ENCODE assay signal across 11 cellular contexts in the genomic region with DNA sequence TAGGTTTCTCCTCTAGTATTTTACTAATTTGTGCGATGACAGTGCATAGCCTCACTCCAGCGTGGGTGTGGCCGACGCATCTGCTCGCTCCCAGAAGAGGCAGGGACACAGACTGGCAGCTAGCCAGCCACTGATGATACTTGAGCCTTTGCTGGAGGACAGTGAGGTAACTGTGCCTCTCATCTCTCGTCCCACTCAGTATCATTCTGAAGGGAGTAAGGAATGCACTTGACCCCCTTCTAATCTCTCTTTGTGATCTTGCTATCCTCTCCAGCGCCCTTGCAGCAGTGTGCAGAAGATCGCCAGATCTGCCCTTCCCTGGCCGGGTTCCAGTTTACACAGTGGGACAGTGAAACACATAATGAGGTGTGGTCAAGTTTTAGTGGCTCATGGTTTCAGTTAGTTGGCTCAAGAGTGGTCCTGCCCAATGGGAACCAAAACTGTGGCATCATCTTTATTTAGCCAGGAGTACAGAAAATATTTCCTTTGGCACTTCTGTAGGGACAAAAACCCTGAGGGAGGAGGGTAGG. TPM values are rescaled to one million over a fixed set of nuclear protein-coding genes. Genes with fewer than 3 reads are reported as not detected.
DNase-seq lines count a peak whose midpoint lies in the region; ATAC-seq and TF ChIP-seq lines count a peak whose summit lies in the region.
"Had no signal": no experiment of that assay in that cellular context is flagged by ENCODE, and none has a peak within 500 bp of the region (broad histone marks: within the 10 kb centered on the region; RNA-seq: fewer than 3 reads in every experiment).

No MANE protein-coding gene starts in this region.

- intact Hi-C loops in lower lobe of right lung (cut with DNase I), result no loop called here

- H3K9me3 Mint-ChIP-seq in chondrocyte (ENCODE audit: low read depth), result no peaks in the 10 kb centered on the region
- H3K9me3 Mint-ChIP-seq: activated T-helper 17 cell treated with anti-CD3 and anti-CD28 coated beads, Interleukin-2, amount 50 U/mL, for 72 hours; naive thymus-derived CD8-positive, alpha-beta T cell had no signal

- H3K9me3 ChIP-seq in lower lobe of right lung, result no peaks in the 10 kb centered on the region

- H3K27me3 Mint-ChIP-seq in chondrocyte (ENCODE audit: low read depth), result no peaks in the 10 kb centered on the region
- H3K27me3 Mint-ChIP-seq: activated T-helper 17 cell treated with anti-CD3 and anti-CD28 coated beads, Interleukin-2, amount 50 U/mL, for 72 hours; naive thymus-derived CD8-positive, alpha-beta T cell had no signal

- DNase-seq in AG20443 (ENCODE audit: low spot score) (peak; percentile 78), NCI-H2029 treated with DMSO at 0.1 percent for 48 hours (lab: John Stamatoyannopoulos, UW) (peak; percentile 87), chondrocyte (ENCODE audit: low spot score) (no peak), lower lobe of right lung (no peak), NAMALWA (ENCODE audit: low spot score) (no peak)
- DNase-seq: naive thymus-derived CD8-positive, alpha-beta T cell; T-helper 2 cell had no signal

- TF ChIP-seq CTCF in chondrocyte (IDR thresholded peaks at IDR 0.05), result no peak
- TF ChIP-seq CTCF in lower lobe of right lung (IDR thresholded peaks at IDR 0.05), result no peak

- peaks cover 32% of the 10 kb centered on the region for H3K4me1 Mint-ChIP-seq in chondrocyte (ENCODE audit: low read depth)
- H3K4me1 Mint-ChIP-seq: activated T-helper 17 cell treated with anti-CD3 and anti-CD28 coated beads, Interleukin-2, amount 50 U/mL, for 72 hours; naive thymus-derived CD8-positive, alpha-beta T cell had no signal

- peak overlapping the region; percentile 48 for H3K27ac ChIP-seq in lower lobe of right lung

- H3K4me1 ChIP-seq in lower lobe of right lung, result peaks cover 14% of the 10 kb centered on the region

- H3K36me3 Mint-ChIP-seq in chondrocyte (ENCODE audit: low read depth), result no peaks in the 10 kb centered on the region
- H3K36me3 Mint-ChIP-seq: naive thymus-derived CD8-positive, alpha-beta T cell had no signal

- H3K36me3 ChIP-seq in lower lobe of right lung, result no peaks in the 10 kb centered on the region

- ATAC-seq in lower lobe of right lung (no peak), HG03196 (IDR thresholded peaks at IDR 0.05; ENCODE audit: unreplicated experiment) (no peak), GM21526 (IDR thresholded peaks at IDR 0.05; ENCODE audit: low FRiP score, unreplicated experiment) (no peak), HG02938 (IDR thresholded peaks at IDR 0.05; ENCODE audit: unreplicated experiment) (no peak)
- ATAC-seq: activated T-helper 17 cell treated with anti-CD3 and anti-CD28 coated beads, Interleukin-2, amount 50 U/mL, for 72 hours; naive thymus-derived CD8-positive, alpha-beta T cell had no signal

- peak overlapping the region; percentile 96 for H3K27ac Mint-ChIP-seq in chondrocyte (ENCODE audit: unreplicated experiment)
- H3K27ac Mint-ChIP-seq: activated T-helper 17 cell treated with anti-CD3 and anti-CD28 coated beads, Interleukin-2, amount 50 U/mL, for 72 hours; naive thymus-derived CD8-positive, alpha-beta T cell had no signal

- H3K27me3 ChIP-seq in lower lobe of right lung (ENCODE audit: low read depth), result no peaks in the 10 kb centered on the region

- H3K4me3 ChIP-seq in lower lobe of right lung, result no peak overlapping the region

- H3K4me3 Mint-ChIP-seq in chondrocyte (ENCODE audit: unreplicated experiment), result peak overlapping the region; percentile 37
- H3K4me3 Mint-ChIP-seq: activated T-helper 17 cell treated with anti-CD3 and anti-CD28 coated beads, Interleukin-2, amount 50 U/mL, for 72 hours; naive thymus-derived CD8-positive, alpha-beta T cell had no signal

RNA-seq across cellular contexts. Expression of gene NCAPH, which starts 17.5 kb away (rescaled TPM):
- total RNA-seq in chondrocyte (3.7 to 5.4 TPM (median 5.2 TPM) in 3 replicates), lower lobe of right lung (1.2 TPM)

RNA-seq across cellular contexts. Expression of gene ITPRIPL1, which starts 28.0 kb away (rescaled TPM):
- total RNA-seq in chondrocyte (0.63 to 3.2 TPM (median 2.8 TPM) in 3 replicates), lower lobe of right lung (1.9 TPM)

RNA-seq across cellular contexts. Expression of gene SNRNP200, which starts 47.8 kb away (rescaled TPM):
- total RNA-seq in chondrocyte, result 77.8 to 101 TPM (median 82.6 TPM) in 3 replicates
- total RNA-seq in lower lobe of right lung, result 95.3 TPM

Comparison
In these comparisons a context has a peak if more than half of its experiments do, and no peak if none do; other contexts are left out.
1. DNase-seq: peak in AG20443 (single experiment) and NCI-H2029 treated with DMSO at 0.1 percent for 48 hours (single experiment); none in chondrocyte (single experiment), lower lobe of right lung (single experiment) and NAMALWA (single experiment).